1 cellular context compared by ENCODE assay signal in genomic region chr5:56155085-56155484, GRCh38.
TF ChIP-seq lines count a peak whose summit lies in the region.

No MANE protein-coding gene starts in this region.

TF ChIP-seq in GM23338, 12 proteins besides CTCF, POLR2A, EP300 and RAD21 (continued from another document):
- TF ChIP-seq ETS1 (IDR thresholded peaks at IDR 0.05) (no peak), EZH2phosphoT487 (IDR thresholded peaks at IDR 0.05; ENCODE audit: unreplicated experiment) (no peak)
- TF ChIP-seq, protein P1, sequence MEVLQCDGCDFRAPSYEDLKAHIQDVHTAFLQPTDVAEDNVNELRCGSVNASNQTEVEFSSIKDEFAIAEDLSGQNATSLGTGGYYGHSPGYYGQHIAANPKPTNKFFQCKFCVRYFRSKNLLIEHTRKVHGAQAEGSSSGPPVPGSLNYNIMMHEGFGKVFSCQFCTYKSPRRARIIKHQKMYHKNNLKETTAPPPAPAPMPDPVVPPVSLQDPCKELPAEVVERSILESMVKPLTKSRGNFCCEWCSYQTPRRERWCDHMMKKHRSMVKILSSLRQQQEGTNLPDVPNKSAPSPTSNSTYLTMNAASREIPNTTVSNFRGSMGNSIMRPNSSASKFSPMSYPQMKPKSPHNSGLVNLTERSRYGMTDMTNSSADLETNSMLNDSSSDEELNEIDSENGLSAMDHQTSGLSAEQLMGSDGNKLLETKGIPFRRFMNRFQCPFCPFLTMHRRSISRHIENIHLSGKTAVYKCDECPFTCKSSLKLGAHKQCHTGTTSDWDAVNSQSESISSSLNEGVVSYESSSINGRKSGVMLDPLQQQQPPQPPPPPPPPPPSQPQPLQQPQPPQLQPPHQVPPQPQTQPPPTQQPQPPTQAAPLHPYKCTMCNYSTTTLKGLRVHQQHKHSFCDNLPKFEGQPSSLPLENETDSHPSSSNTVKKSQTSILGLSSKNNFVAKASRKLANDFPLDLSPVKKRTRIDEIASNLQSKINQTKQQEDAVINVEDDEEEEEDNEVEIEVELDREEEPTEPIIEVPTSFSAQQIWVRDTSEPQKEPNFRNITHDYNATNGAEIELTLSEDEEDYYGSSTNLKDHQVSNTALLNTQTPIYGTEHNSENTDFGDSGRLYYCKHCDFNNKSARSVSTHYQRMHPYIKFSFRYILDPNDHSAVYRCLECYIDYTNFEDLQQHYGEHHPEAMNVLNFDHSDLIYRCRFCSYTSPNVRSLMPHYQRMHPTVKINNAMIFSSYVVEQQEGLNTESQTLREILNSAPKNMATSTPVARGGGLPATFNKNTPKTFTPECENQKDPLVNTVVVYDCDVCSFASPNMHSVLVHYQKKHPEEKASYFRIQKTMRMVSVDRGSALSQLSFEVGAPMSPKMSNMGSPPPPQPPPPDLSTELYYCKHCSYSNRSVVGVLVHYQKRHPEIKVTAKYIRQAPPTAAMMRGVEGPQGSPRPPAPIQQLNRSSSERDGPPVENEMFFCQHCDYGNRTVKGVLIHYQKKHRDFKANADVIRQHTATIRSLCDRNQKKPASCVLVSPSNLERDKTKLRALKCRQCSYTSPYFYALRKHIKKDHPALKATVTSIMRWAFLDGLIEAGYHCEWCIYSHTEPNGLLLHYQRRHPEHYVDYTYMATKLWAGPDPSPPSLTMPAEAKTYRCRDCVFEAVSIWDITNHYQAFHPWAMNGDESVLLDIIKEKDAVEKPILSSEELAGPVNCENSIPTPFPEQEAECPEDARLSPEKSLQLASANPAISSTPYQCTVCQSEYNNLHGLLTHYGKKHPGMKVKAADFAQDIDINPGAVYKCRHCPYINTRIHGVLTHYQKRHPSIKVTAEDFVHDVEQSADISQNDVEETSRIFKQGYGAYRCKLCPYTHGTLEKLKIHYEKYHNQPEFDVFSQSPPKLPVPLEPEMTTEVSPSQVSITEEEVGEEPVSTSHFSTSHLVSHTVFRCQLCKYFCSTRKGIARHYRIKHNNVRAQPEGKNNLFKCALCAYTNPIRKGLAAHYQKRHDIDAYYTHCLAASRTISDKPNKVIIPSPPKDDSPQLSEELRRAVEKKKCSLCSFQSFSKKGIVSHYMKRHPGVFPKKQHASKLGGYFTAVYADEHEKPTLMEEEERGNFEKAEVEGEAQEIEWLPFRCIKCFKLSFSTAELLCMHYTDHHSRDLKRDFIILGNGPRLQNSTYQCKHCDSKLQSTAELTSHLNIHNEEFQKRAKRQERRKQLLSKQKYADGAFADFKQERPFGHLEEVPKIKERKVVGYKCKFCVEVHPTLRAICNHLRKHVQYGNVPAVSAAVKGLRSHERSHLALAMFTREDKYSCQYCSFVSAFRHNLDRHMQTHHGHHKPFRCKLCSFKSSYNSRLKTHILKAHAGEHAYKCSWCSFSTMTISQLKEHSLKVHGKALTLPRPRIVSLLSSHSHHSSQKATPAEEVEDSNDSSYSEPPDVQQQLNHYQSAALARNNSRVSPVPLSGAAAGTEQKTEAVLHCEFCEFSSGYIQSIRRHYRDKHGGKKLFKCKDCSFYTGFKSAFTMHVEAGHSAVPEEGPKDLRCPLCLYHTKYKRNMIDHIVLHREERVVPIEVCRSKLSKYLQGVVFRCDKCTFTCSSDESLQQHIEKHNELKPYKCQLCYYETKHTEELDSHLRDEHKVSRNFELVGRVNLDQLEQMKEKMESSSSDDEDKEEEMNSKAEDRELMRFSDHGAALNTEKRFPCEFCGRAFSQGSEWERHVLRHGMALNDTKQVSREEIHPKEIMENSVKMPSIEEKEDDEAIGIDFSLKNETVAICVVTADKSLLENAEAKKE (CRISPR knock-in tag; IDR thresholded peaks at IDR 0.05): no peak
